28 cellular contexts compared by ENCODE assay signal in genomic region chr18:62644773-62645172, GRCh38.
"Had no signal": no experiment of that assay in that cellular context is flagged by ENCODE, and none has a peak within 500 bp of the region (broad histone marks: within the 10 kb centered on the region; RNA-seq: fewer than 3 reads in every experiment).

No MANE protein-coding gene starts in this region.

- H3K9me3 Mint-ChIP-seq: immature natural killer cell; naive thymus-derived CD8-positive, alpha-beta T cell; stimulated activated naive CD8-positive, alpha-beta T cell treated with anti-CD3 and anti-CD28 coated beads, Interleukin-15, Interleukin-2, amounts not matched to agents 100 ng/mL and 50 ng/mL, for 24 hours had no signal

- H3K4me1 ChIP-seq: left lung, lower lobe of right lung, pancreas, prostate gland, suprapubic skin, tibial artery, uterus had no signal

- H3K27me3 ChIP-seq: left lung, pancreas, suprapubic skin, tibial artery, uterus had no signal

- H3K9me3 ChIP-seq: lower lobe of right lung, pancreas, prostate gland, suprapubic skin, thoracic aorta, tibial artery, uterus had no signal

- H3K4me3 Mint-ChIP-seq: immature natural killer cell; naive thymus-derived CD8-positive, alpha-beta T cell; nephron; stimulated activated naive CD8-positive, alpha-beta T cell treated with anti-CD3 and anti-CD28 coated beads, Interleukin-15, Interleukin-2, amounts not matched to agents 100 ng/mL and 50 ng/mL, for 24 hours had no signal

- H3K27ac Mint-ChIP-seq: immature natural killer cell; naive thymus-derived CD8-positive, alpha-beta T cell; nephron; stimulated activated naive CD8-positive, alpha-beta T cell treated with anti-CD3 and anti-CD28 coated beads, Interleukin-15, Interleukin-2, amounts not matched to agents 100 ng/mL and 50 ng/mL, for 24 hours had no signal

- H3K27me3 Mint-ChIP-seq: stimulated activated naive CD8-positive, alpha-beta T cell treated with anti-CD3 and anti-CD28 coated beads, Interleukin-15, Interleukin-2, amounts not matched to agents 100 ng/mL and 50 ng/mL, for 24 hours had no signal

- H3K36me3 ChIP-seq: left lung, lower lobe of right lung, pancreas, prostate gland, suprapubic skin, thoracic aorta, tibial artery, uterus had no signal

- H3K36me3 Mint-ChIP-seq: immature natural killer cell; naive thymus-derived CD8-positive, alpha-beta T cell had no signal

- H3K27ac ChIP-seq: left lung, lower lobe of right lung, pancreas, prostate gland, skin epidermis, suprapubic skin, thoracic aorta, tibial artery, uterus had no signal

- DNase-seq: hypothalamus; immature natural killer cell; kidney; left colon; left lung; lower lobe of right lung; mammary epithelial cell; mesenchymal stem cell; naive thymus-derived CD8-positive, alpha-beta T cell; nucleus accumbens; pancreas; posterior cingulate gyrus; retina; right cardiac atrium; stimulated activated CD4-positive, alpha-beta T cell treated with anti-CD3 and anti-CD28 coated beads, Interleukin-12 subunit alpha, Interleukin-12 subunit beta, amount 100 ng/mL, for 4 hours; stimulated activated CD4-positive, alpha-beta T cell treated with anti-CD3 and anti-CD28 coated beads, Interleukin-15, amount 100 ng/mL, for 24 hours; stimulated activated CD4-positive, alpha-beta T cell treated with anti-CD3 and anti-CD28 coated beads, Interleukin-2, amount 100 ng/mL, for 24 hours; stimulated activated CD4-positive, alpha-beta T cell treated with anti-CD3 and anti-CD28 coated beads, Interleukin-4, amount 100 ng/mL, for 1 hour; stimulated activated naive CD4-positive, alpha-beta T cell; tibial artery; trophoblast cell; uterus had no signal

- H3K4me3 ChIP-seq: left lung, lower lobe of right lung, pancreas, prostate gland, skin epidermis, suprapubic skin, thoracic aorta, tibial artery, uterus had no signal

- H3K4me1 Mint-ChIP-seq: immature natural killer cell; naive thymus-derived CD8-positive, alpha-beta T cell; nephron had no signal
